34 cellular contexts compared by ENCODE assay signal in genomic region chr7:145490356-145490755, GRCh38.
"Had no signal": no experiment of that assay in that cellular context is flagged by ENCODE, and none has a peak within 500 bp of the region (broad histone marks: within the 10 kb centered on the region; RNA-seq: fewer than 3 reads in every experiment).

No MANE protein-coding gene starts in this region.

- H3K4me3 ChIP-seq: MG63 had no signal

- H3K27me3 ChIP-seq: MG63 had no signal

- DNase-seq: Karpas-422, Kasumi-1, MG63, MV-4-11, NCI-H1048, NCI-H1092, NCI-H1092 treated with DMSO at 0.1 percent for 48 hours, NCI-H1105, NCI-H1105 treated with DMSO at 0.1 percent for 48 hours, NCI-H1417, NCI-H1417 treated with DMSO at 0.1 percent for 48 hours, NCI-H1436, NCI-H1436 treated with DMSO at 0.1 percent for 48 hours, NCI-H146, NCI-H1694, NCI-H1694 treated with DMSO at 0.1 percent for 48 hours, NCI-H187, NCI-H187 treated with DMSO at 0.1 percent for 48 hours, NCI-H1930, NCI-H2029, NCI-H2029 treated with DMSO at 0.1 percent for 48 hours, NCI-H2081, NCI-H2081 treated with DMSO at 0.1 percent for 48 hours, NCI-H2107, NCI-H2171, NCI-H2171 treated with DMSO at 0.1 percent for 48 hours, NCI-H2227 treated with DMSO at 0.1 percent for 48 hours, NCI-H226, NCI-H345, NCI-H446, NCI-H446 treated with DMSO at 0.1 percent for 48 hours, NCI-H510A, NCI-H510A treated with DMSO at 0.1 percent for 48 hours, NCI-H524 had no signal

- H3K36me3 ChIP-seq: MG63 had no signal
